Comparison of ENCODE assay signal across 1 cellular context in the genomic region with DNA sequence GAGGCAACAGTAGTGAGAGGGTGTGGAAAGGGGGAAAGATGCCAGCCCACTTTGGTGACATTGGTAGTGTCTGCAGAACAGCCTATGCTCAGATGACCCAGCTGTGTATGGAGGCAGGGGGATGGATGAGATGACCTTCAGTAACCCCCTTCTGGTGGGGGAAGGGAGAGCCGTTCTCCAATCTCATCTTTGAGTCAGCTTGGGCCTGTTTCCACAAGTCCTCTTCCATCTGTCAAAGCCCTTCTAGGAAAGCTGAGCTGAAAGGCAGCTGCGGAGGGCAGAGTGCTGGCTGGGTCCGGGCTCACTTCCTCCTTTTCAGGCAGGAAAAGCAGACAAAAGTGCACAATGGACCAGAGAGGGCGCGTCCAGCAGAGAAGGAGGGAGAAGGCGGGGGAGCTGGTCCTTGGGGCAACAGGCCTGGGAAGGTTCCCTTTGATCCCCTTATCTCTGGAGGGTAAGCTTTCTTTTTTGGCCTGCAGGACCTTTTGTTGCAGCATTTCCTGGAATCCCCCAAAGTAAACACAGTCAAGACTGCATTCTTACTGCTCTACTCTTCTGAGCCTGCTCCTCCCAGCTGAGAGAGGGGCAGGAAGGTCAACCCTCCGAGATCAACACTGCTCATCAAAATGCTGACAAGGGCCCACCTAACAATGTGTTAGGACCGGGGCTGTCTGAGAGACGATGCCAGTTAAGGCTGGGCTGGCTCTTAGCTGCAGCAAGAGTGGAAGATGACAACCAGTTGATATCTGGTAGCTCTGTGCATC.
TF ChIP-seq lines count a peak whose summit lies in the region.

No MANE protein-coding gene starts in this region.

TF ChIP-seq in HepG2, 621 proteins besides CTCF, POLR2A, EP300 and RAD21 (continued from another document and continues in another):
- TF ChIP-seq, protein P1, sequence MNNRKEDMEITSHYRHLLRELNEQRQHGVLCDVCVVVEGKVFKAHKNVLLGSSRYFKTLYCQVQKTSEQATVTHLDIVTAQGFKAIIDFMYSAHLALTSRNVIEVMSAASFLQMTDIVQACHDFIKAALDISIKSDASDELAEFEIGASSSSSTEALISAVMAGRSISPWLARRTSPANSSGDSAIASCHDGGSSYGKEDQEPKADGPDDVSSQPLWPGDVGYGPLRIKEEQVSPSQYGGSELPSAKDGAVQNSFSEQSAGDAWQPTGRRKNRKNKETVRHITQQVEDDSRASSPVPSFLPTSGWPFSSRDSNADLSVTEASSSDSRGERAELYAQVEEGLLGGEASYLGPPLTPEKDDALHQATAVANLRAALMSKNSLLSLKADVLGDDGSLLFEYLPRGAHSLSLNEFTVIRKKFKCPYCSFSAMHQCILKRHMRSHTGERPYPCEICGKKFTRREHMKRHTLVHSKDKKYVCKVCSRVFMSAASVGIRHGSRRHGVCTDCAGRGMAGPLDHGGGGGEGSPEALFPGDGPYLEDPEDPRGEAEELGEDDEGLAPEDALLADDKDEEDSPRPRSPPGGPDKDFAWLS (CRISPR knock-in tag; IDR thresholded peaks at IDR 0.05; ENCODE audit: borderline replicate concordance), result peak; percentile 84
- TF ChIP-seq TEAD3 (CRISPR knock-in tag; optimal IDR thresholded peaks at IDR 0.05; ENCODE audit: borderline replicate concordance), result peak; percentile 90
- TF ChIP-seq, protein P2, sequence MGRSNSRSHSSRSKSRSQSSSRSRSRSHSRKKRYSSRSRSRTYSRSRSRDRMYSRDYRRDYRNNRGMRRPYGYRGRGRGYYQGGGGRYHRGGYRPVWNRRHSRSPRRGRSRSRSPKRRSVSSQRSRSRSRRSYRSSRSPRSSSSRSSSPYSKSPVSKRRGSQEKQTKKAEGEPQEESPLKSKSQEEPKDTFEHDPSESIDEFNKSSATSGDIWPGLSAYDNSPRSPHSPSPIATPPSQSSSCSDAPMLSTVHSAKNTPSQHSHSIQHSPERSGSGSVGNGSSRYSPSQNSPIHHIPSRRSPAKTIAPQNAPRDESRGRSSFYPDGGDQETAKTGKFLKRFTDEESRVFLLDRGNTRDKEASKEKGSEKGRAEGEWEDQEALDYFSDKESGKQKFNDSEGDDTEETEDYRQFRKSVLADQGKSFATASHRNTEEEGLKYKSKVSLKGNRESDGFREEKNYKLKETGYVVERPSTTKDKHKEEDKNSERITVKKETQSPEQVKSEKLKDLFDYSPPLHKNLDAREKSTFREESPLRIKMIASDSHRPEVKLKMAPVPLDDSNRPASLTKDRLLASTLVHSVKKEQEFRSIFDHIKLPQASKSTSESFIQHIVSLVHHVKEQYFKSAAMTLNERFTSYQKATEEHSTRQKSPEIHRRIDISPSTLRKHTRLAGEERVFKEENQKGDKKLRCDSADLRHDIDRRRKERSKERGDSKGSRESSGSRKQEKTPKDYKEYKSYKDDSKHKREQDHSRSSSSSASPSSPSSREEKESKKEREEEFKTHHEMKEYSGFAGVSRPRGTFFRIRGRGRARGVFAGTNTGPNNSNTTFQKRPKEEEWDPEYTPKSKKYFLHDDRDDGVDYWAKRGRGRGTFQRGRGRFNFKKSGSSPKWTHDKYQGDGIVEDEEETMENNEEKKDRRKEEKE (IDR thresholded peaks at IDR 0.05), result no peak
- peak; percentile 87 for TF ChIP-seq ZNF12 (CRISPR knock-in tag; IDR thresholded peaks at IDR 0.05)
- TF ChIP-seq MAFG (CRISPR knock-in tag; IDR thresholded peaks at IDR 0.05), result no peak
- peak; percentile 93 for TF ChIP-seq ETV5 (CRISPR knock-in tag; IDR thresholded peaks at IDR 0.05; ENCODE audit: borderline replicate concordance)
- no peak; the same call in none of the 2 replicates for TF ChIP-seq POGZ (CRISPR knock-in tag; IDR thresholded peaks at IDR 0.05)
- TF ChIP-seq TBP (CRISPR knock-in tag; IDR thresholded peaks at IDR 0.05), result no peak
- TF ChIP-seq MEIS1 (CRISPR knock-in tag; IDR thresholded peaks at IDR 0.05; ENCODE audit: borderline replicate concordance), result peak; percentile 63; the same call in 1 of the 2 replicates
- TF ChIP-seq ARID2 (CRISPR knock-in tag; IDR thresholded peaks at IDR 0.05; ENCODE audit: borderline replicate concordance), result no peak
- no peak for TF ChIP-seq GTF2F1 (IDR thresholded peaks at IDR 0.05; ENCODE audit: low read length)
- TF ChIP-seq, protein P3, sequence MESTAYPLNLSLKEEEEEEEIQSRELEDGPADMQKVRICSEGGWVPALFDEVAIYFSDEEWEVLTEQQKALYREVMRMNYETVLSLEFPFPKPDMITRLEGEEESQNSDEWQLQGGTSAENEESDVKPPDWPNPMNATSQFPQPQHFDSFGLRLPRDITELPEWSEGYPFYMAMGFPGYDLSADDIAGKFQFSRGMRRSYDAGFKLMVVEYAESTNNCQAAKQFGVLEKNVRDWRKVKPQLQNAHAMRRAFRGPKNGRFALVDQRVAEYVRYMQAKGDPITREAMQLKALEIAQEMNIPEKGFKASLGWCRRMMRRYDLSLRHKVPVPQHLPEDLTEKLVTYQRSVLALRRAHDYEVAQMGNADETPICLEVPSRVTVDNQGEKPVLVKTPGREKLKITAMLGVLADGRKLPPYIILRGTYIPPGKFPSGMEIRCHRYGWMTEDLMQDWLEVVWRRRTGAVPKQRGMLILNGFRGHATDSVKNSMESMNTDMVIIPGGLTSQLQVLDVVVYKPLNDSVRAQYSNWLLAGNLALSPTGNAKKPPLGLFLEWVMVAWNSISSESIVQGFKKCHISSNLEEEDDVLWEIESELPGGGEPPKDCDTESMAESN (CRISPR knock-in tag; conservative IDR thresholded peaks at IDR 0.05), result 0 out of 2 replicates have a peak, but pooled peaks have one; percentile 2
- peak; percentile 99 for TF ChIP-seq SOX13 (IDR thresholded peaks at IDR 0.05)
- peak in 1 of 2 experiments; percentile 99; a peak in 2 of 4 replicates for TF ChIP-seq SOX13 (CRISPR knock-in tag; conservative IDR thresholded peaks at IDR 0.05 in 1 of 2, IDR thresholded peaks at IDR 0.05 in 1 of 2)
- TF ChIP-seq ZFP90 (CRISPR knock-in tag; IDR thresholded peaks at IDR 0.05; ENCODE audit: borderline replicate concordance), result peak; percentile 71; the same call in 1 of the 2 replicates
- TF ChIP-seq DNMT3B (CRISPR knock-in tag; conservative IDR thresholded peaks at IDR 0.05), result 0 out of 2 replicates have a peak, but pooled peaks have one; percentile 57
- TF ChIP-seq, protein P4, sequence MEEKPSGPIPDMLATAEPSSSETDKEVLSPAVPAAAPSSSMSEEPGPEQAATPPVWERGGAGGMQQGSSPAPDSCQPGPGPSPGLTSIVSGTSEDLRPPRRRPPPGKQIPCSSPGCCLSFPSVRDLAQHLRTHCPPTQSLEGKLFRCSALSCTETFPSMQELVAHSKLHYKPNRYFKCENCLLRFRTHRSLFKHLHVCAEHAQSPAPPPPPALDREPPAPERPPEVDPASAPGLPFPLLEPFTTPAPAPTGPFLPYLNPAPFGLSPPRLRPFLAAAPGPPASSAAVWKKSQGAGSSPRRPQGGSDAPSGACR (CRISPR knock-in tag; IDR thresholded peaks at IDR 0.05), result no peak
- TF ChIP-seq ZNF337 (CRISPR knock-in tag; IDR thresholded peaks at IDR 0.05; ENCODE audit: borderline replicate concordance, low read depth), result no peak
- peak; percentile 79 for TF ChIP-seq ZEB1 (IDR thresholded peaks at IDR 0.05; ENCODE audit: insufficient replicate concordance, low read depth)
- no peak for TF ChIP-seq SMYD3 (CRISPR knock-in tag; IDR thresholded peaks at IDR 0.05)
- TF ChIP-seq, protein P5, sequence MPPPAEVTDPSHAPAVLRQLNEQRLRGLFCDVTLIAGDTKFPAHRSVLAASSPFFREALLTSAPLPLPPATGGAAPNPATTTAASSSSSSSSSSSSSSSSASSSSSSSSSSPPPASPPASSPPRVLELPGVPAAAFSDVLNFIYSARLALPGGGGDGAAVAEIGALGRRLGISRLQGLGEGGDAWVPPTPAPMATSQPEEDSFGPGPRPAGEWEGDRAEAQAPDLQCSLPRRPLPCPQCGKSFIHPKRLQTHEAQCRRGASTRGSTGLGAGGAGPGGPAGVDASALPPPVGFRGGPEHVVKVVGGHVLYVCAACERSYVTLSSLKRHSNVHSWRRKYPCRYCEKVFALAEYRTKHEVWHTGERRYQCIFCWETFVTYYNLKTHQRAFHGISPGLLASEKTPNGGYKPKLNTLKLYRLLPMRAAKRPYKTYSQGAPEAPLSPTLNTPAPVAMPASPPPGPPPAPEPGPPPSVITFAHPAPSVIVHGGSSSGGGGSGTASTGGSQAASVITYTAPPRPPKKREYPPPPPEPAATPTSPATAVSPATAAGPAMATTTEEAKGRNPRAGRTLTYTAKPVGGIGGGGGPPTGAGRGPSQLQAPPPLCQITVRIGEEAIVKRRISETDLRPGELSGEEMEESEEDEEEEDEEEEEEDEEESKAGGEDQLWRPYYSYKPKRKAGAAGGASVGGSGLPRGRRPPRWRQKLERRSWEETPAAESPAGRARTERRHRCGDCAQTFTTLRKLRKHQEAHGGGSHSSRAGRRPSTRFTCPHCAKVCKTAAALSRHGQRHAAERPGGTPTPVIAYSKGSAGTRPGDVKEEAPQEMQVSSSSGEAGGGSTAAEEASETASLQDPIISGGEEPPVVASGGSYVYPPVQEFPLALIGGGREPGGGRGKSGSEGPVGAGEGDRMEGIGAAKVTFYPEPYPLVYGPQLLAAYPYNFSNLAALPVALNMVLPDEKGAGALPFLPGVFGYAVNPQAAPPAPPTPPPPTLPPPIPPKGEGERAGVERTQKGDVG (CRISPR knock-in tag; IDR thresholded peaks at IDR 0.05; ENCODE audit: borderline replicate concordance), result peak; percentile 33; the same call in 1 of the 2 replicates
- TF ChIP-seq, protein P6, sequence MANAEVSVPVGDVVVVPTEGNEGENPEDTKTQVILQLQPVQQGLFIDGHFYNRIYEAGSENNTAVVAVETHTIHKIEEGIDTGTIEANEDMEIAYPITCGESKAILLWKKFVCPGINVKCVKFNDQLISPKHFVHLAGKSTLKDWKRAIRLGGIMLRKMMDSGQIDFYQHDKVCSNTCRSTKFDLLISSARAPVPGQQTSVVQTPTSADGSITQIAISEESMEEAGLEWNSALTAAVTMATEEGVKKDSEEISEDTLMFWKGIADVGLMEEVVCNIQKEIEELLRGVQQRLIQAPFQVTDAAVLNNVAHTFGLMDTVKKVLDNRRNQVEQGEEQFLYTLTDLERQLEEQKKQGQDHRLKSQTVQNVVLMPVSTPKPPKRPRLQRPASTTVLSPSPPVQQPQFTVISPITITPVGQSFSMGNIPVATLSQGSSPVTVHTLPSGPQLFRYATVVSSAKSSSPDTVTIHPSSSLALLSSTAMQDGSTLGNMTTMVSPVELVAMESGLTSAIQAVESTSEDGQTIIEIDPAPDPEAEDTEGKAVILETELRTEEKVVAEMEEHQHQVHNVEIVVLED (CRISPR knock-in tag; IDR thresholded peaks at IDR 0.05; ENCODE audit: borderline replicate concordance), result peak; percentile 11; the same call in 1 of the 2 replicates
- TF ChIP-seq ZNF670 (CRISPR knock-in tag; IDR thresholded peaks at IDR 0.05; ENCODE audit: borderline replicate concordance), result no peak
- TF ChIP-seq, protein P7, sequence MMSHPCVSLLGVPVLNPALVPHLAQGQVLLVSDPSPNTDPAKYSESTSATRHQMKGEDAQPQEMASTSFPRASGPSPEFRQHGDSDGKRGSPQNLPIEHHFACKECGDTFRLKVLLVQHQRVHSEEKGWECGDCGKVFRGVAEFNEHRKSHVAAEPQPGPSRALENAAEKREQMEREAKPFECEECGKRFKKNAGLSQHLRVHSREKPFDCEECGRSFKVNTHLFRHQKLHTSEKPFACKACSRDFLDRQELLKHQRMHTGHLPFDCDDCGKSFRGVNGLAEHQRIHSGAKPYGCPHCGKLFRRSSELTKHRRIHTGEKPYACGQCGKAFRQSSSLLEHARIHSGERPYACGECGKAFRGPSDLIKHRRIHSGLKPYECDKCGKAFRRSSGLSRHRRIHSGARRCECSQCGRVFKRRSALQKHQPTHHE (CRISPR knock-in tag; IDR thresholded peaks at IDR 0.05; ENCODE audit: borderline replicate concordance), result 0 out of 2 replicates have a peak, but pooled peaks have one; percentile 57
- TF ChIP-seq ZNF883 (CRISPR knock-in tag; IDR thresholded peaks at IDR 0.05; ENCODE audit: not compliant biosample characterization), result no peak
- no peak for TF ChIP-seq CHD2 (IDR thresholded peaks at IDR 0.05; ENCODE audit: low read depth, low read length)
- TF ChIP-seq, protein P8, sequence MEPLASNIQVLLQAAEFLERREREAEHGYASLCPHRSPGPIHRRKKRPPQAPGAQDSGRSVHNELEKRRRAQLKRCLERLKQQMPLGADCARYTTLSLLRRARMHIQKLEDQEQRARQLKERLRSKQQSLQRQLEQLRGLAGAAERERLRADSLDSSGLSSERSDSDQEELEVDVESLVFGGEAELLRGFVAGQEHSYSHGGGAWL (CRISPR knock-in tag; IDR thresholded peaks at IDR 0.05), result no peak
- TF ChIP-seq, protein P9, sequence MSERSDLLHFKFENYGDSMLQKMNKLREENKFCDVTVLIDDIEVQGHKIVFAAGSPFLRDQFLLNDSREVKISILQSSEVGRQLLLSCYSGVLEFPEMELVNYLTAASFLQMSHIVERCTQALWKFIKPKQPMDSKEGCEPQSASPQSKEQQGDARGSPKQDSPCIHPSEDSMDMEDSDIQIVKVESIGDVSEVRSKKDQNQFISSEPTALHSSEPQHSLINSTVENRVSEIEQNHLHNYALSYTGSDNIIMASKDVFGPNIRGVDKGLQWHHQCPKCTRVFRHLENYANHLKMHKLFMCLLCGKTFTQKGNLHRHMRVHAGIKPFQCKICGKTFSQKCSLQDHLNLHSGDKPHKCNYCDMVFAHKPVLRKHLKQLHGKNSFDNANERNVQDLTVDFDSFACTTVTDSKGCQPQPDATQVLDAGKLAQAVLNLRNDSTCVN (CRISPR knock-in tag; IDR thresholded peaks at IDR 0.05; ENCODE audit: borderline replicate concordance), result peak; percentile 36; the same call in 1 of the 2 replicates
- TF ChIP-seq PRMT3 (CRISPR knock-in tag; IDR thresholded peaks at IDR 0.05; ENCODE audit: borderline replicate concordance, low read depth), result 0 out of 2 replicates have a peak, but pooled peaks have one; percentile 78
- TF ChIP-seq MED13 (CRISPR knock-in tag; IDR thresholded peaks at IDR 0.05), result peak; percentile 99
- TF ChIP-seq GATAD1 (CRISPR knock-in tag; IDR thresholded peaks at IDR 0.05), result peak; percentile 32; the same call in 1 of the 2 replicates
- no peak for TF ChIP-seq HMGA1 (CRISPR knock-in tag; conservative IDR thresholded peaks at IDR 0.05)
